In the genomic region with DNA sequence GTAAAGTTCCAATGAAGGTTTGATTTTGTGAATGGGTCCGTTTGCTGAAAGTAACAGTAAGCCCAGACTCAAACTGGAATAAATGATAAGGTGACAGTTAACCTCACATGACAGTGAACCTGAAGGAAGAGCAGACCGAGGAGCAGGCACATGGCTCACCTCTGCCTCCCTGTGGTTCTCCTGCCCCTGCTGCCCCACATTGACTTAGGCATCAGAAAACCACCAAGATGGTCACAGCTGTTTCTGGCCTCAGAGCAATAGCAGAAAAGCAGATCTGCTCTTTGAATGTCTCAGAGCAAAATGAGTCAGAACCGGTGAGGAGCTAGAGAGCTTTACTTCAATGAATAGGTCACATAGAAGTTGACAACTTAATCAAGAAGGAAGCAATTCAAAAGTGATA, we compare ENCODE assay signal across 1 cellular context.
A peak's percentile ranks its signal among the peaks of the same experiment; 100 is the strongest.
TF ChIP-seq lines count a peak whose summit lies in the region.

No MANE protein-coding gene starts in this region.

TF ChIP-seq in K562, 482 proteins besides CTCF, POLR2A, EP300 and RAD21 (continued from another document):
- TF ChIP-seq, protein P1, sequence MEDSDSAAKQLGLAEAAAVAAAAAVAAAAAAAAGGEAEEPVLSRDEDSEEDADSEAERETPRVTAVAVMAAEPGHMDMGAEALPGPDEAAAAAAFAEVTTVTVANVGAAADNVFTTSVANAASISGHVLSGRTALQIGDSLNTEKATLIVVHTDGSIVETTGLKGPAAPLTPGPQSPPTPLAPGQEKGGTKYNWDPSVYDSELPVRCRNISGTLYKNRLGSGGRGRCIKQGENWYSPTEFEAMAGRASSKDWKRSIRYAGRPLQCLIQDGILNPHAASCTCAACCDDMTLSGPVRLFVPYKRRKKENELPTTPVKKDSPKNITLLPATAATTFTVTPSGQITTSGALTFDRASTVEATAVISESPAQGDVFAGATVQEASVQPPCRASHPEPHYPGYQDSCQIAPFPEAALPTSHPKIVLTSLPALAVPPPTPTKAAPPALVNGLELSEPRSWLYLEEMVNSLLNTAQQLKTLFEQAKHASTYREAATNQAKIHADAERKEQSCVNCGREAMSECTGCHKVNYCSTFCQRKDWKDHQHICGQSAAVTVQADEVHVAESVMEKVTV (CRISPR knock-in tag; IDR thresholded peaks at IDR 0.05), result peak; percentile 57; the same call in 1 of the 2 replicates
- TF ChIP-seq SMC3 (conservative IDR thresholded peaks at IDR 0.05; ENCODE audit: insufficient read depth, low read depth, low read length) (peak; percentile 55), CBFA2T2 (conservative IDR thresholded peaks at IDR 0.05) (0 out of 2 replicates have a peak, but pooled peaks have one; percentile 2), DACH1 (IDR thresholded peaks at IDR 0.05; ENCODE audit: partially characterized antibody) (peak; percentile 33)
- TF ChIP-seq, protein P2, sequence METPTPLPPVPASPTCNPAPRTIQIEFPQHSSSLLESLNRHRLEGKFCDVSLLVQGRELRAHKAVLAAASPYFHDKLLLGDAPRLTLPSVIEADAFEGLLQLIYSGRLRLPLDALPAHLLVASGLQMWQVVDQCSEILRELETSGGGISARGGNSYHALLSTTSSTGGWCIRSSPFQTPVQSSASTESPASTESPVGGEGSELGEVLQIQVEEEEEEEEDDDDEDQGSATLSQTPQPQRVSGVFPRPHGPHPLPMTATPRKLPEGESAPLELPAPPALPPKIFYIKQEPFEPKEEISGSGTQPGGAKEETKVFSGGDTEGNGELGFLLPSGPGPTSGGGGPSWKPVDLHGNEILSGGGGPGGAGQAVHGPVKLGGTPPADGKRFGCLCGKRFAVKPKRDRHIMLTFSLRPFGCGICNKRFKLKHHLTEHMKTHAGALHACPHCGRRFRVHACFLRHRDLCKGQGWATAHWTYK (CRISPR knock-in tag; IDR thresholded peaks at IDR 0.05), result no peak
